Comparison of ENCODE assay signal across 8 cellular contexts in the genomic region with DNA sequence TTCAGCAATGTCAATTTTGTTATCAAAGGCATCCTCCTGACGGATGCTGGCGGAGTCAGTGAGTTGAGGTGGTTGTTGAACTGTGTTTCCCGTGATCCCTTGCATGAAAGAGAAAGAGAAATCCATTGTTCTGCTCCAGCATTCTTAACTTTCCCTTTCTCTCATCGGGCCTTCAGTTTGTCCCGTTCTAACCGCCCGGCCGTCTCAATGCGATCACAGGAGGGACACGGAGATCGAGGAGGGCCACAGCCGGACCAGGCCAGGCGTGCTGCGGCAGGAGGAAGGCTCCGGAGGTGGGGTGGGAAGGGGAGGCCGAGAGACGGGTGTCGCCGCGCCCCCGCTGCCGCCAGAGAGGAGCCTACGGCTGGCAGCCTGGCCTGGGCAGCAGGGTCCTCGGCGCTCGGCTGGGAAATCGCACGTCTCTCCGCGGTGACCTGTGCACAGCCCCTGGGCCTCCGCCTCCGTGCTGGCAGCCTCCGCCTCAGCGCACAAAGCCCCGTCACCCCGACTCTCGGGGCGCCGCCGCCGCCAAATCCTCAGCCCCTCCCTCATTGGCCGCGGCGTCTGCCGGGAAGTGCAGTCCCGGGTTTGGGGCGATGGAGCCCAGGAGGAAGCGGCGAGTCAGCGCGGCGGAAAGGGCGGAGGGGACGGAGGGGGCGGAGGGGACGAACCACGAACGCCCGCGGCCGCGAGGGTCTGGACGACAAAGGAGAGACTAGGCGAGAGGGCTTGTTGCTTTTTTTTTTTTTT. TPM values are rescaled to one million over a fixed set of nuclear protein-coding genes. Genes with fewer than 3 reads are reported as not detected.
A peak's percentile ranks its signal among the peaks of the same experiment; 100 is the strongest.
DNase-seq lines count a peak whose midpoint lies in the region; ATAC-seq and TF ChIP-seq lines count a peak whose summit lies in the region.

No MANE protein-coding gene starts in this region.

- DNase-seq in AG09309 (ENCODE audit: low read depth) (no peak), GM19240 (ENCODE audit: insufficient read length, low spot score) (peak; percentile 78), M059J (ENCODE audit: low read depth) (peak; percentile 73), left colon (peak; percentile 72 to 84), NCI-H2029 treated with DMSO at 0.1 percent for 48 hours (lab: John Stamatoyannopoulos, UW) (no peak)
- peak; percentile 81 for DNase-seq in activated CD4-positive, alpha-beta T cell treated with anti-CD3 and anti-CD28 coated beads, Interleukin-2, amount 10 ng/mL, durations not matched to agents 7 days and 5 days
- peak; percentile 32 to 71 (median 55) for DNase-seq in stimulated activated CD4-positive, alpha-beta T cell treated with anti-CD3 and anti-CD28 coated beads, Interleukin-1b, Interleukin-23, amount 100 ng/mL, for 24 hours (ENCODE audit: low read depth in 4 of 4, low spot score in 1 of 4)

- H3K9me3 Mint-ChIP-seq in activated CD4-positive, alpha-beta T cell treated with anti-CD3 and anti-CD28 coated beads, Interleukin-2, amount 10 ng/mL, durations not matched to agents 7 days and 5 days: no peaks in the 10 kb centered on the region

- no peak for TF ChIP-seq CTCF in AG09309 (IDR thresholded peaks at IDR 0.05; ENCODE audit: control insufficient read depth, insufficient read depth, low read depth, low read length, missing control alignments)

- peaks cover 17% of the 10 kb centered on the region for H3K27me3 Mint-ChIP-seq in activated CD4-positive, alpha-beta T cell treated with anti-CD3 and anti-CD28 coated beads, Interleukin-2, amount 10 ng/mL, durations not matched to agents 7 days and 5 days

- intact Hi-C loops in left colon (cut with DNase I, micrococcal nuclease): no loop called here

- POLR2A ChIA-PET in activated CD4-positive, alpha-beta T cell treated with anti-CD3 and anti-CD28 coated beads, Interleukin-2, amount 10 ng/mL, durations not matched to agents 7 days and 5 days (lab: Charles Lee): no interaction called here

- CTCF ChIA-PET in activated CD4-positive, alpha-beta T cell treated with anti-CD3 and anti-CD28 coated beads, Interleukin-2, amount 10 ng/mL, durations not matched to agents 7 days and 5 days (lab: Charles Lee): interaction anchor here (0.7 to 1.5 kb wide), 2 partner anchors 28 to 237 kb away, joined by 4 read pairs; a partner anchor contains a TSS

- peaks cover 13% of the 10 kb centered on the region for H3K4me1 Mint-ChIP-seq in activated CD4-positive, alpha-beta T cell treated with anti-CD3 and anti-CD28 coated beads, Interleukin-2, amount 10 ng/mL, durations not matched to agents 7 days and 5 days

- H3K4me3 ChIP-seq in AG09309 (ENCODE audit: control insufficient read depth, low read depth, low read length): peak overlapping the region; percentile 49

- H3K27ac Mint-ChIP-seq in activated CD4-positive, alpha-beta T cell treated with anti-CD3 and anti-CD28 coated beads, Interleukin-2, amount 10 ng/mL, durations not matched to agents 7 days and 5 days: peak overlapping the region; percentile 99

- H3K27ac ChIP-seq in cingulate gyrus (ENCODE audit: low read depth, low read length): peak overlapping the region; percentile 89

- H3K36me3 Mint-ChIP-seq in activated CD4-positive, alpha-beta T cell treated with anti-CD3 and anti-CD28 coated beads, Interleukin-2, amount 10 ng/mL, durations not matched to agents 7 days and 5 days (ENCODE audit: low read depth): no peaks in the 10 kb centered on the region

- peak; percentile 96 for ATAC-seq in left colon

- peak overlapping the region; percentile 96 for H3K4me3 Mint-ChIP-seq in activated CD4-positive, alpha-beta T cell treated with anti-CD3 and anti-CD28 coated beads, Interleukin-2, amount 10 ng/mL, durations not matched to agents 7 days and 5 days

RNA-seq across cellular contexts. Expression of a gene that starts 38.1 kb away (rescaled TPM):
- not detected in 2 replicates for total RNA-seq in M059J (2014; rRNA removed; shearing (Covaris generic))
- total RNA-seq in activated CD4-positive, alpha-beta T cell treated with anti-CD3 and anti-CD28 coated beads, Interleukin-2, amount 10 ng/mL, durations not matched to agents 7 days and 5 days: not detected
- not detected for total RNA-seq in left colon

RNA-seq across cellular contexts. Expression of a gene that starts 58.3 kb away (rescaled TPM):
- 37.7 and 51.5 TPM in 2 replicates for total RNA-seq in M059J (2014; rRNA removed; shearing (Covaris generic))
- total RNA-seq in activated CD4-positive, alpha-beta T cell treated with anti-CD3 and anti-CD28 coated beads, Interleukin-2, amount 10 ng/mL, durations not matched to agents 7 days and 5 days: 1 to 10 TPM; 7.1 to 8.3 TPM
- 10 to 100 TPM; 47.3 to 85.2 TPM for total RNA-seq in left colon

RNA-seq across cellular contexts. Expression of a gene that starts 58.8 kb away (rescaled TPM):
- not detected in 2 replicates for total RNA-seq in M059J (2014; rRNA removed; shearing (Covaris generic))
- 1 to 10 TPM; 5.1 to 6.6 TPM for total RNA-seq in activated CD4-positive, alpha-beta T cell treated with anti-CD3 and anti-CD28 coated beads, Interleukin-2, amount 10 ng/mL, durations not matched to agents 7 days and 5 days
- total RNA-seq in left colon: 1 to 10 TPM; 1.2 to 1.8 TPM

RNA-seq across cellular contexts. Expression of a gene that starts 59.7 kb away (rescaled TPM):
- total RNA-seq in M059J (2014; rRNA removed; shearing (Covaris generic)): not detected in 2 replicates
- total RNA-seq in activated CD4-positive, alpha-beta T cell treated with anti-CD3 and anti-CD28 coated beads, Interleukin-2, amount 10 ng/mL, durations not matched to agents 7 days and 5 days: not detected
- not detected for total RNA-seq in left colon

Comparison
In these comparisons a context has a peak if more than half of its experiments do, and no peak if none do; other contexts are left out.
1. DNase-seq: peak in GM19240 (single experiment), M059J (single experiment), activated CD4-positive, alpha-beta T cell treated with anti-CD3 and anti-CD28 coated beads, Interleukin-2, amount 10 ng/mL, durations not matched to agents 7 days and 5 days (single experiment), left colon (2 of 2) and stimulated activated CD4-positive, alpha-beta T cell treated with anti-CD3 and anti-CD28 coated beads, Interleukin-1b, Interleukin-23, amount 100 ng/mL, for 24 hours (4 of 4); none in AG09309 (single experiment) and NCI-H2029 treated with DMSO at 0.1 percent for 48 hours (single experiment).